Comparison of ENCODE assay signal across 16 cellular contexts in genomic region chr19:46181386-46181774, GRCh38. TPM values are rescaled to one million over a fixed set of nuclear protein-coding genes. Genes with fewer than 3 reads are reported as not detected.
DNase-seq lines count a peak whose midpoint lies in the region; ATAC-seq and TF ChIP-seq lines count a peak whose summit lies in the region.
"Had no signal": no experiment of that assay in that cellular context is flagged by ENCODE, and none has a peak within 500 bp of the region (broad histone marks: within the 10 kb centered on the region; RNA-seq: fewer than 3 reads in every experiment).

No MANE protein-coding gene starts in this region.

- no peak overlapping the region for H4K8ac ChIP-seq in mesendoderm (ENCODE audit: low read depth, low read length)

- peak; percentile 83 for ATAC-seq in activated CD8-positive, alpha-beta T cell treated with anti-CD3 and anti-CD28 coated beads for 36 hours
- no peak for ATAC-seq in activated CD8-positive, alpha-beta T cell treated with anti-CD3 and anti-CD28 coated beads, Interleukin-2, amount 10 ng/mL, durations not matched to agents 7 days and 5 days
- ATAC-seq: left lobe of liver had no signal

- no peak overlapping the region for H3K23ac ChIP-seq in mesendoderm (ENCODE audit: low read length)

- CTCF ChIA-PET in activated CD8-positive, alpha-beta T cell treated with anti-CD3 and anti-CD28 coated beads for 36 hours (lab: Charles Lee) = interaction anchor here (1.5 kb wide), 1 partner anchor 153 kb away, joined by 3 read pairs; no protein-coding TSS in a partner anchor
- CTCF ChIA-PET in activated CD8-positive, alpha-beta T cell treated with anti-CD3 and anti-CD28 coated beads, Interleukin-2, amount 10 ng/mL, durations not matched to agents 7 days and 5 days (lab: Charles Lee) = no interaction called here
- CTCF ChIA-PET in GM10248 (lab: Yijun Ruan, JAX) = no interaction called here

- peaks cover 40% of the 10 kb centered on the region for H3K27me3 Mint-ChIP-seq in activated CD8-positive, alpha-beta T cell treated with anti-CD3 and anti-CD28 coated beads for 36 hours
- H3K27me3 Mint-ChIP-seq in activated CD8-positive, alpha-beta T cell treated with anti-CD3 and anti-CD28 coated beads, Interleukin-2, amount 10 ng/mL, durations not matched to agents 7 days and 5 days (ENCODE audit: low read depth) = peaks cover 26% of the 10 kb centered on the region

- H3K9me3 Mint-ChIP-seq in activated CD8-positive, alpha-beta T cell treated with anti-CD3 and anti-CD28 coated beads for 36 hours = no peaks in the 10 kb centered on the region
- no peaks in the 10 kb centered on the region for H3K9me3 Mint-ChIP-seq in activated CD8-positive, alpha-beta T cell treated with anti-CD3 and anti-CD28 coated beads, Interleukin-2, amount 10 ng/mL, durations not matched to agents 7 days and 5 days (ENCODE audit: insufficient read depth)

- no peaks in the 10 kb centered on the region for H3K9me3 ChIP-seq in smooth muscle cell (replicated peaks; ENCODE audit: low read depth)
- H3K9me3 ChIP-seq: tibial artery had no signal

- TF ChIP-seq CTCF in activated CD8-positive, alpha-beta T cell treated with anti-CD3 and anti-CD28 coated beads for 36 hours (IDR thresholded peaks at IDR 0.05) = no peak
- no peak for TF ChIP-seq CTCF in cardiac fibroblast (IDR thresholded peaks at IDR 0.05; ENCODE audit: low read depth, low read length)
- TF ChIP-seq CTCF in smooth muscle cell (IDR thresholded peaks at IDR 0.05; ENCODE audit: borderline replicate concordance, insufficient read depth, poor library complexity, severe bottlenecking) = no peak
- TF ChIP-seq CTCF in GM10248 (IDR thresholded peaks at IDR 0.05; ENCODE audit: control extremely low read depth, extremely low read depth, low read depth, missing control alignments) = no peak

- H3K4me3 Mint-ChIP-seq in activated CD8-positive, alpha-beta T cell treated with anti-CD3 and anti-CD28 coated beads for 36 hours = no peak overlapping the region
- no peak overlapping the region for H3K4me3 Mint-ChIP-seq in activated CD8-positive, alpha-beta T cell treated with anti-CD3 and anti-CD28 coated beads, Interleukin-2, amount 10 ng/mL, durations not matched to agents 7 days and 5 days
- H3K4me3 Mint-ChIP-seq: brain had no signal

- H3K79me1 ChIP-seq in mesendoderm (ENCODE audit: low read length) = no peaks in the 10 kb centered on the region

- no peaks in the 10 kb centered on the region for H3K36me3 Mint-ChIP-seq in activated CD8-positive, alpha-beta T cell treated with anti-CD3 and anti-CD28 coated beads for 36 hours (ENCODE audit: low read depth)
- no peaks in the 10 kb centered on the region for H3K36me3 Mint-ChIP-seq in activated CD8-positive, alpha-beta T cell treated with anti-CD3 and anti-CD28 coated beads, Interleukin-2, amount 10 ng/mL, durations not matched to agents 7 days and 5 days (ENCODE audit: low read depth)
- H3K36me3 Mint-ChIP-seq: brain had no signal

- H3K4me2 ChIP-seq in smooth muscle cell (peak overlapping the region; percentile 56), mesendoderm (ENCODE audit: low read length) (no peak overlapping the region)

- no peak overlapping the region for H2BK120ac ChIP-seq in mesendoderm (ENCODE audit: low read depth, low read length)

- peak overlapping the region; percentile 47 for H3K27ac Mint-ChIP-seq in activated CD8-positive, alpha-beta T cell treated with anti-CD3 and anti-CD28 coated beads for 36 hours
- H3K27ac Mint-ChIP-seq in activated CD8-positive, alpha-beta T cell treated with anti-CD3 and anti-CD28 coated beads, Interleukin-2, amount 10 ng/mL, durations not matched to agents 7 days and 5 days = no peak overlapping the region
- H3K27ac Mint-ChIP-seq: brain had no signal

- H3K18ac ChIP-seq in mesendoderm (ENCODE audit: low read length) = no peak overlapping the region

- H3K27ac ChIP-seq in smooth muscle cell (ENCODE audit: low read depth) (peak overlapping the region; percentile 59), mesendoderm (ENCODE audit: low read depth, low read length) (no peak overlapping the region)
- H3K27ac ChIP-seq: HL-60, SK-N-MC, tibial artery had no signal

- no peak overlapping the region for H2BK15ac ChIP-seq in mesendoderm (replicated peaks; ENCODE audit: low read depth)

- no peaks in the 10 kb centered on the region for H4K20me1 ChIP-seq in smooth muscle cell (ENCODE audit: low read depth)

- no peaks in the 10 kb centered on the region for H3K36me3 ChIP-seq in smooth muscle cell (ENCODE audit: low read depth)
- no peaks in the 10 kb centered on the region for H3K36me3 ChIP-seq in mesendoderm (ENCODE audit: control insufficient read depth, insufficient read depth, low read length)
- H3K36me3 ChIP-seq: tibial artery had no signal

- peaks cover 18% of the 10 kb centered on the region for H3F3A ChIP-seq in smooth muscle cell (ENCODE audit: low read depth)

- H3K79me2 ChIP-seq in smooth muscle cell (ENCODE audit: low read depth) = no peaks in the 10 kb centered on the region
- H3K79me2 ChIP-seq in mesendoderm (ENCODE audit: control insufficient read depth, insufficient read depth, low read length) = no peaks in the 10 kb centered on the region

- no peak overlapping the region for H4K5ac ChIP-seq in mesendoderm (ENCODE audit: low read length)

- peak overlapping the region; percentile 29 for H3K9ac ChIP-seq in smooth muscle cell (ENCODE audit: low read depth)
- H3K9ac ChIP-seq in mesendoderm (ENCODE audit: low read length) = no peak overlapping the region

- H3K56ac ChIP-seq in mesendoderm (ENCODE audit: low read length) = no peak overlapping the region

- intact Hi-C loops in activated CD8-positive, alpha-beta T cell treated with anti-CD3 and anti-CD28 coated beads for 36 hours (cut with micrococcal nuclease) = loop anchor here (10.0 kb wide), 1 partner anchor 157 kb away; the partner anchor contains the start of gene PGLYRP1

- H3K27me3 ChIP-seq in smooth muscle cell (ENCODE audit: low read depth) (no peaks in the 10 kb centered on the region), mesendoderm (ENCODE audit: insufficient read depth, low read length, poor library complexity) (no peaks in the 10 kb centered on the region)

- DNase-seq in activated CD8-positive, alpha-beta T cell treated with anti-CD3 and anti-CD28 coated beads for 36 hours = peak; percentile 55
- no peak for DNase-seq in activated CD8-positive, alpha-beta T cell treated with anti-CD3 and anti-CD28 coated beads, Interleukin-2, amount 10 ng/mL, durations not matched to agents 7 days and 5 days
- DNase-seq in NCI-H460 (ENCODE audit: extremely low read depth, low read depth) (peak; percentile 89), cardiac fibroblast (ENCODE audit: low read depth in 2 of 2) (peak; percentile 19 to 78), smooth muscle cell (lab: John Stamatoyannopoulos, UW; ENCODE audit: unreplicated experiment) (no peak), mesendoderm (no peak), NCI-H1694 (lab: John Stamatoyannopoulos, UW) (no peak), GM10248 (ENCODE audit: extremely low spot score) (no peak)
- DNase-seq: NCI-H2029 treated with DMSO at 0.1 percent for 48 hours had no signal

- H2BK5ac ChIP-seq in mesendoderm (ENCODE audit: low read length) = no peak overlapping the region

- 39% methylated on average over 6 of the region's 6 CpGs for WGBS in smooth muscle cell (ENCODE audit: low lambda C conversion rate)
- WGBS in mesendoderm (ENCODE audit: extremely low coverage, insufficient coverage, low lambda C conversion rate) = no CpG with 5 or more reads among the region's 6 CpGs

- H3K4ac ChIP-seq in mesendoderm (ENCODE audit: low read depth, low read length) = no peak overlapping the region

- no peaks in the 10 kb centered on the region for H3K4me1 ChIP-seq in smooth muscle cell (ENCODE audit: low read depth)
- H3K4me1 ChIP-seq in mesendoderm (ENCODE audit: control insufficient read depth, low read depth, low read length) = no peaks in the 10 kb centered on the region
- H3K4me1 ChIP-seq: tibial artery had no signal

- H2AK5ac ChIP-seq in mesendoderm (ENCODE audit: low read length) = no peak overlapping the region

- H3K4me3 ChIP-seq in cardiac fibroblast (replicated peaks in 1 of 2; ENCODE audit: low read depth in 2 of 2, low read length in 2 of 2) (no peak overlapping the region), smooth muscle cell (no peak overlapping the region), mesendoderm (ENCODE audit: low read length) (no peak overlapping the region)
- H3K4me3 ChIP-seq: SK-N-MC, tibial artery had no signal

- peaks cover 23% of the 10 kb centered on the region for H3K4me1 Mint-ChIP-seq in activated CD8-positive, alpha-beta T cell treated with anti-CD3 and anti-CD28 coated beads for 36 hours (ENCODE audit: low read depth)
- peaks cover 6% of the 10 kb centered on the region for H3K4me1 Mint-ChIP-seq in activated CD8-positive, alpha-beta T cell treated with anti-CD3 and anti-CD28 coated beads, Interleukin-2, amount 10 ng/mL, durations not matched to agents 7 days and 5 days (ENCODE audit: low read depth)

- POLR2A ChIA-PET in activated CD8-positive, alpha-beta T cell treated with anti-CD3 and anti-CD28 coated beads for 36 hours (lab: Charles Lee) = no interaction called here
- POLR2A ChIA-PET in activated CD8-positive, alpha-beta T cell treated with anti-CD3 and anti-CD28 coated beads, Interleukin-2, amount 10 ng/mL, durations not matched to agents 7 days and 5 days (lab: Charles Lee) = no interaction called here
- POLR2A ChIA-PET in GM10248 (lab: Yijun Ruan, JAX) = no interaction called here

- peak overlapping the region; percentile 59 for H2AFZ ChIP-seq in smooth muscle cell (ENCODE audit: low read depth)

RNA-seq across cellular contexts. Expression of gene IGFL2, which starts 33.3 kb away (rescaled TPM):
- total RNA-seq in activated CD8-positive, alpha-beta T cell treated with anti-CD3 and anti-CD28 coated beads for 36 hours = not detected
- not detected for total RNA-seq in activated CD8-positive, alpha-beta T cell treated with anti-CD3 and anti-CD28 coated beads, Interleukin-2, amount 10 ng/mL, durations not matched to agents 7 days and 5 days
- total RNA-seq in NCI-H460 (2014; rRNA removed; shearing (Covaris generic)) = not detected in 2 replicates
- polyA plus RNA-seq in NCI-H460 (2014; cell fraction: nucleus; rRNA removed) = not detected in 2 replicates
- total RNA-seq in smooth muscle cell = 126 and 145 TPM in 2 replicates
- polyA plus RNA-seq in smooth muscle cell = 159 and 164 TPM in 2 replicates
- 0.08 TPM for polyA plus RNA-seq in mesendoderm (2013, experiment 1 of 2)
- polyA plus RNA-seq in mesendoderm (2013, experiment 2 of 2) = 0.07 TPM
- total RNA-seq: activated CD8-positive, alpha-beta memory T cell treated with anti-CD3 and anti-CD28 coated beads for 36 hours; left lobe of liver had no signal

RNA-seq across cellular contexts. Expression of gene IGFL1, which starts 48.2 kb away (rescaled TPM):
- not detected for total RNA-seq in activated CD8-positive, alpha-beta T cell treated with anti-CD3 and anti-CD28 coated beads for 36 hours
- total RNA-seq in activated CD8-positive, alpha-beta T cell treated with anti-CD3 and anti-CD28 coated beads, Interleukin-2, amount 10 ng/mL, durations not matched to agents 7 days and 5 days = not detected
- not detected in 2 replicates for total RNA-seq in NCI-H460 (2014; rRNA removed; shearing (Covaris generic))
- not detected in 2 replicates for polyA plus RNA-seq in NCI-H460 (2014; cell fraction: nucleus; rRNA removed)
- total RNA-seq in smooth muscle cell = not detected in 2 replicates
- 0.64 TPM in 1 of 2 replicates, not detected in the other for polyA plus RNA-seq in smooth muscle cell
- 0.83 TPM for polyA plus RNA-seq in mesendoderm (2013, experiment 1 of 2)
- polyA plus RNA-seq in mesendoderm (2013, experiment 2 of 2) = 0.63 TPM
- total RNA-seq: activated CD8-positive, alpha-beta memory T cell treated with anti-CD3 and anti-CD28 coated beads for 36 hours; left lobe of liver; omental fat pad had no signal

RNA-seq across cellular contexts. Expression of gene IGFL3, which starts 56.9 kb away (rescaled TPM):
- not detected for total RNA-seq in activated CD8-positive, alpha-beta T cell treated with anti-CD3 and anti-CD28 coated beads for 36 hours
- not detected for total RNA-seq in activated CD8-positive, alpha-beta T cell treated with anti-CD3 and anti-CD28 coated beads, Interleukin-2, amount 10 ng/mL, durations not matched to agents 7 days and 5 days
- total RNA-seq in NCI-H460 (2014; rRNA removed; shearing (Covaris generic)) = not detected in 2 replicates
- polyA plus RNA-seq in NCI-H460 (2014; cell fraction: nucleus; rRNA removed) = not detected in 2 replicates
- 10.2 and 26.7 TPM in 2 replicates for total RNA-seq in smooth muscle cell
- polyA plus RNA-seq in smooth muscle cell = 5.9 and 8.8 TPM in 2 replicates
- polyA plus RNA-seq in mesendoderm (2013, experiment 1 of 2) = 0.39 TPM
- 0.74 TPM for polyA plus RNA-seq in mesendoderm (2013, experiment 2 of 2)
- total RNA-seq: activated CD8-positive, alpha-beta memory T cell treated with anti-CD3 and anti-CD28 coated beads for 36 hours; left lobe of liver; omental fat pad had no signal

Comparison
In these comparisons a context has a peak if more than half of its experiments do, and no peak if none do; other contexts are left out.
1. DNase-seq: peak in activated CD8-positive, alpha-beta T cell treated with anti-CD3 and anti-CD28 coated beads for 36 hours (single experiment), NCI-H460 (single experiment) and cardiac fibroblast (2 of 2); none in activated CD8-positive, alpha-beta T cell treated with anti-CD3 and anti-CD28 coated beads, Interleukin-2, amount 10 ng/mL, durations not matched to agents 7 days and 5 days (single experiment), smooth muscle cell (single experiment), mesendoderm (single experiment), NCI-H1694 (single experiment) and GM10248 (single experiment).
2. RNA of gene IGFL2, which starts 33.3 kb away (total RNA-seq): 126 to 145 TPM in smooth muscle cell; not detected in activated CD8-positive, alpha-beta T cell treated with anti-CD3 and anti-CD28 coated beads for 36 hours, not detected in activated CD8-positive, alpha-beta T cell treated with anti-CD3 and anti-CD28 coated beads, Interleukin-2, amount 10 ng/mL, durations not matched to agents 7 days and 5 days and not detected in NCI-H460; every median in the first group is over 100 times any median in the second.
3. RNA of gene IGFL3, which starts 56.9 kb away (total RNA-seq): 10.2 to 26.7 TPM in smooth muscle cell; not detected in activated CD8-positive, alpha-beta T cell treated with anti-CD3 and anti-CD28 coated beads for 36 hours, not detected in activated CD8-positive, alpha-beta T cell treated with anti-CD3 and anti-CD28 coated beads, Interleukin-2, amount 10 ng/mL, durations not matched to agents 7 days and 5 days and not detected in NCI-H460; every median in the first group is over 10 times any median in the second.